8 cellular contexts compared by ENCODE assay signal in genomic region chr17:40284085-40284713, GRCh38. TPM values are rescaled to one million over a fixed set of nuclear protein-coding genes. Genes with fewer than 3 reads are reported as not detected.
DNase-seq lines count a peak whose midpoint lies in the region; ATAC-seq and TF ChIP-seq lines count a peak whose summit lies in the region.

No MANE protein-coding gene starts in this region.

- CTCF ChIA-PET in CD4-positive, alpha-beta memory T cell (lab: Charles Lee; ENCODE audit: partially characterized antibody), result interaction anchor here (1.1 to 1.7 kb wide), 6 partner anchors 8 to 258 kb away, joined by 3 to 5 read pairs (median 4); no protein-coding TSS in a partner anchor

- peaks cover 16 to 40% of the 10 kb centered on the region in 2 donors for H3K36me3 Mint-ChIP-seq in CD4-positive, alpha-beta memory T cell
- peaks cover 29% of the 10 kb centered on the region for H3K36me3 Mint-ChIP-seq in effector memory CD8-positive, alpha-beta T cell (ENCODE audit: insufficient read depth)
- no peaks in the 10 kb centered on the region for H3K36me3 Mint-ChIP-seq in natural killer cell

- H3K4me3 ChIP-seq in CD4-positive, alpha-beta memory T cell (ENCODE audit: low read length in 2 of 2), result no peak overlapping the region
- H3K4me3 ChIP-seq in HAP-1, result no peak overlapping the region

- peaks cover 15% of the 10 kb centered on the region for H3K36me3 ChIP-seq in CD4-positive, alpha-beta memory T cell (ENCODE audit: insufficient read depth, low read length)
- H3K36me3 ChIP-seq in HAP-1 (replicated peaks), result peaks cover 13% of the 10 kb centered on the region

- H3K9me3 Mint-ChIP-seq in CD4-positive, alpha-beta memory T cell, result no peaks in the 10 kb centered on the region
- no peaks in the 10 kb centered on the region for H3K9me3 Mint-ChIP-seq in effector memory CD8-positive, alpha-beta T cell
- no peaks in the 10 kb centered on the region for H3K9me3 Mint-ChIP-seq in natural killer cell

- intact Hi-C loops in CD4-positive, alpha-beta memory T cell (cut with micrococcal nuclease), result no loop called here
- intact Hi-C loops in natural killer cell (cut with micrococcal nuclease), result no loop called here

- H3K27me3 Mint-ChIP-seq in CD4-positive, alpha-beta memory T cell, result no peaks in the 10 kb centered on the region
- no peaks in the 10 kb centered on the region for H3K27me3 Mint-ChIP-seq in effector memory CD8-positive, alpha-beta T cell
- no peaks in the 10 kb centered on the region for H3K27me3 Mint-ChIP-seq in natural killer cell (ENCODE audit: low read depth in 2 of 2)

- no peaks in the 10 kb centered on the region for H3K9me3 ChIP-seq in CD4-positive, alpha-beta memory T cell (ENCODE audit: control insufficient read depth in 1 of 2, low read length in 2 of 2)
- no peaks in the 10 kb centered on the region for H3K9me3 ChIP-seq in HAP-1

- peak overlapping the region in 6 of 7 donors; percentile 11 to 82 (median 67) for H3K27ac Mint-ChIP-seq in CD4-positive, alpha-beta memory T cell
- H3K27ac Mint-ChIP-seq in effector memory CD8-positive, alpha-beta T cell, result peak overlapping the region; percentile 77 to 85
- H3K27ac Mint-ChIP-seq in natural killer cell, result peak overlapping the region; percentile 4 to 88

- in situ Hi-C loops in HAP-1 (cut with MboI; ENCODE audit: low sequenced_read_pairs), result no loop called here

- H3K4me1 Mint-ChIP-seq in CD4-positive, alpha-beta memory T cell, result peaks cover 14 to 46% (median 33%) of the 10 kb centered on the region in 4 donors
- peaks cover 23 to 24% of the 10 kb centered on the region in 2 donors for H3K4me1 Mint-ChIP-seq in effector memory CD8-positive, alpha-beta T cell (ENCODE audit: low read depth in 2 of 2)
- peaks cover 19 to 30% of the 10 kb centered on the region in 2 donors for H3K4me1 Mint-ChIP-seq in natural killer cell

- H3K27ac ChIP-seq in CD4-positive, alpha-beta memory T cell (ENCODE audit: low read depth, low read length), result no peak overlapping the region

- TF ChIP-seq CTCF in natural killer cell (IDR thresholded peaks at IDR 0.05), result no peak

- DNase-seq in CD4-positive, alpha-beta memory T cell, result no peak
- DNase-seq in NCI-H748 treated with DMSO at 0.1 percent for 48 hours (lab: John Stamatoyannopoulos, UW), result peak; percentile 1
- no peak for DNase-seq in effector memory CD8-positive, alpha-beta T cell
- no peak for DNase-seq in natural killer cell
- no peak for DNase-seq in NOMO-1 (lab: John Stamatoyannopoulos, UW; ENCODE audit: unreplicated experiment in 2 of 2)
- DNase-seq in hypothalamus (lab: John Stamatoyannopoulos, UW), result no peak
- no peak for DNase-seq in HAP-1 (ENCODE audit: low spot score in 2 of 2)
- DNase-seq in NCI-H1105 (lab: John Stamatoyannopoulos, UW), result no peak

- POLR2A ChIA-PET in CD4-positive, alpha-beta memory T cell (lab: Charles Lee; ENCODE audit: partially characterized antibody), result no interaction called here

- H3K27me3 ChIP-seq in CD4-positive, alpha-beta memory T cell (ENCODE audit: insufficient read depth, low read length), result no peaks in the 10 kb centered on the region
- no peaks in the 10 kb centered on the region for H3K27me3 ChIP-seq in HAP-1 (ENCODE audit: low read depth)

- H3K4me3 Mint-ChIP-seq in CD4-positive, alpha-beta memory T cell, result no peak overlapping the region
- H3K4me3 Mint-ChIP-seq in effector memory CD8-positive, alpha-beta T cell, result peak overlapping the region in 1 of 2 donors; percentile 0
- no peak overlapping the region for H3K4me3 Mint-ChIP-seq in natural killer cell

- H3K4me1 ChIP-seq in CD4-positive, alpha-beta memory T cell (ENCODE audit: insufficient read depth, low read length), result peaks cover 25% of the 10 kb centered on the region
- peaks cover 4% of the 10 kb centered on the region for H3K4me1 ChIP-seq in HAP-1

- ATAC-seq in effector memory CD8-positive, alpha-beta T cell (replicated peaks), result no peak
- ATAC-seq in natural killer cell, result no peak

RNA-seq across cellular contexts. Expression of gene CDC6, which starts 3.5 kb away (rescaled TPM):
- total RNA-seq in CD4-positive, alpha-beta memory T cell, result 1 to 10 TPM in 1 of 2 experiments, under 1 TPM in 1; 0.72 to 2.1 TPM
- under 1 TPM; 0.61 to 0.87 TPM for polyA plus RNA-seq in CD4-positive, alpha-beta memory T cell
- total RNA-seq in natural killer cell, result 1 to 10 TPM; 3.4 to 4.9 (median 3.8) TPM

RNA-seq across cellular contexts. Expression of gene RARA, which starts 24.8 kb away (rescaled TPM):
- 10 to 100 TPM; 54.1 to 54.5 TPM for total RNA-seq in CD4-positive, alpha-beta memory T cell
- 10 to 100 TPM in 1 of 2 donors, 1 to 10 TPM in 1; 5.1 to 20.7 TPM for polyA plus RNA-seq in CD4-positive, alpha-beta memory T cell
- total RNA-seq in natural killer cell, result 10 to 100 TPM; 75.9 to 94.6 (median 79.1) TPM
